8 cellular contexts compared by ENCODE assay signal in genomic region chr1:2586154-2587070, GRCh38. TPM values are rescaled to one million over a fixed set of nuclear protein-coding genes. Genes with fewer than 3 reads are reported as not detected.
DNase-seq lines count a peak whose midpoint lies in the region; ATAC-seq and TF ChIP-seq lines count a peak whose summit lies in the region.

Gene PRXL2B, plus strand, starts transcription at chr1:2586777. Its CDS starts 109 bp downstream, at chr1:2586886.

- H3K9ac ChIP-seq in neural progenitor cell (peak within 1 kb of the TSS; percentile 48), stomach smooth muscle (ENCODE audit: low read length in 2 of 2) (peak within 1 kb of the TSS; percentile 89 to 90)

- H3K79me2 ChIP-seq in neural progenitor cell (ENCODE audit: low read depth), result peaks cover 3% of the 10 kb centered on the region

- H3K4me1 ChIP-seq in foreskin keratinocyte, result no peaks in the 10 kb centered on the region
- peaks cover 22% of the 10 kb centered on the region for H3K4me1 ChIP-seq in neural progenitor cell
- peaks cover 30% of the 10 kb centered on the region for H3K4me1 ChIP-seq in stomach smooth muscle (ENCODE audit: control insufficient read depth, insufficient read depth, low read length)

- peak within 1 kb of the TSS; percentile 89 for H3K4me3 Mint-ChIP-seq in neural progenitor cell

- H2AFZ ChIP-seq in neural progenitor cell (replicated peaks), result peak within 1 kb of the TSS; percentile 66

- H3K36me3 ChIP-seq in neural progenitor cell (no peaks in the 10 kb centered on the region), stomach smooth muscle (ENCODE audit: control insufficient read depth in 2 of 2, insufficient read depth in 2 of 2, low read length in 2 of 2) (no peaks in the 10 kb centered on the region)

- peaks cover 6% of the 10 kb centered on the region for H4K20me1 ChIP-seq in neural progenitor cell (ENCODE audit: low read depth)

- POLR2A ChIA-PET in HEK293T (lab: Yijun Ruan, JAX), result interaction anchor here (0.6 to 1.9 kb wide), 9 partner anchors 24 to 195 kb away, joined by 3 to 5 read pairs (median 3); partner anchors contain the start of genes MORN1, PANK4 and RER1

- ATAC-seq in foreskin keratinocyte, result peak; percentile 91

- no peaks in the 10 kb centered on the region for H3K36me3 Mint-ChIP-seq in neural progenitor cell

- peaks cover 22% of the 10 kb centered on the region for H3F3A ChIP-seq in neural progenitor cell (ENCODE audit: low read depth)

- H3K27ac ChIP-seq in foreskin keratinocyte (peak within 1 kb of the TSS; percentile 43), neural progenitor cell (peak within 1 kb of the TSS; percentile 40), stomach smooth muscle (ENCODE audit: low read length) (peak within 1 kb of the TSS; percentile 89)

- peaks cover 20% of the 10 kb centered on the region for H3K4me1 Mint-ChIP-seq in neural progenitor cell

- peak within 1 kb of the TSS; percentile 90 for H3K4me2 ChIP-seq in neural progenitor cell

- no peak for TF ChIP-seq CTCF in foreskin keratinocyte (conservative IDR thresholded peaks at IDR 0.05)
- TF ChIP-seq CTCF in neural progenitor cell (IDR thresholded peaks at IDR 0.05), result no peak

- DNase-seq in GM03348 (ENCODE audit: low spot score) (peak; percentile 100), HEK293T (ENCODE audit: extremely low spot score) (peak; percentile 98), MV-4-11 (lab: John Stamatoyannopoulos, UW) (peak; percentile 97), SK-N-DZ (ENCODE audit: low spot score) (peak; percentile 95), foreskin keratinocyte (peak; percentile 91 to 96), neural progenitor cell (ENCODE audit: low spot score) (peak; percentile 99)
- peak; percentile 98 for DNase-seq in activated naive CD4-positive, alpha-beta T cell treated with Interleukin-2 at 50 U/mL for 16 hours

- H3K27ac Mint-ChIP-seq in neural progenitor cell, result no peak within 1 kb of the TSS

- CTCF ChIA-PET in HEK293T (lab: Yijun Ruan, JAX), result interaction anchor here (0.6 kb wide), 1 partner anchor 1199 kb away, joined by 3 read pairs; no protein-coding TSS in a partner anchor

- peaks cover 6% of the 10 kb centered on the region for H3K27me3 Mint-ChIP-seq in neural progenitor cell (ENCODE audit: insufficient read depth, low read depth)

- H3K9me3 Mint-ChIP-seq in neural progenitor cell, result no peaks in the 10 kb centered on the region

- H3K9me3 ChIP-seq in neural progenitor cell (ENCODE audit: low read depth) (no peaks in the 10 kb centered on the region), stomach smooth muscle (ENCODE audit: control insufficient read depth in 2 of 2, low read length in 2 of 2) (no peaks in the 10 kb centered on the region)

- H3K27me3 ChIP-seq in foreskin keratinocyte, result no peaks in the 10 kb centered on the region
- H3K27me3 ChIP-seq in neural progenitor cell, result no peaks in the 10 kb centered on the region
- H3K27me3 ChIP-seq in stomach smooth muscle (ENCODE audit: control insufficient read depth in 1 of 2, insufficient read depth in 2 of 2, low read length in 2 of 2), result peaks cover 0 to 1% of the 10 kb centered on the region in 2 donors

- peak within 1 kb of the TSS; percentile 69 for H3K4me3 ChIP-seq in neural progenitor cell
- peak within 1 kb of the TSS; percentile 86 for H3K4me3 ChIP-seq in stomach smooth muscle (ENCODE audit: low read length in 2 of 2)

TF ChIP-seq in HEK293T, 16 proteins besides CTCF, POLR2A, EP300 and RAD21:
- TF ChIP-seq SP1 (IDR thresholded peaks at IDR 0.05), result peak; percentile 71; the same call in 1 of the 2 replicates
- peak; percentile 69 for TF ChIP-seq L3MBTL2 (conservative IDR thresholded peaks at IDR 0.05)
- TF ChIP-seq HDGF (IDR thresholded peaks at IDR 0.05; ENCODE audit: borderline replicate concordance), result peak; percentile 57; the same call in 1 of the 2 replicates
- TF ChIP-seq FOXK2 (IDR thresholded peaks at IDR 0.05), result no peak
- no peak for TF ChIP-seq FOXM1 (IDR thresholded peaks at IDR 0.05; ENCODE audit: borderline replicate concordance)

RNA-seq across cellular contexts. Expression of gene PRXL2B, which starts in this region (rescaled TPM):
- 18.7 and 24.5 TPM in 2 replicates for polyA plus RNA-seq in SK-N-DZ (2014; cell fraction: cytosol; rRNA removed)
- 22.0 and 36.4 TPM in 2 replicates for polyA plus RNA-seq in SK-N-DZ (2014; cell fraction: nucleus; rRNA removed)
- 22.4 and 25.2 TPM in 2 replicates for total RNA-seq in foreskin keratinocyte
- 24.6 and 26.4 TPM in 2 replicates for polyA plus RNA-seq in foreskin keratinocyte
- total RNA-seq in neural progenitor cell (ENCODE audit: low replicate concordance), result 10.0 and 29.6 TPM in 2 replicates

Comparison
In these comparisons a context has a peak if more than half of its experiments do, and no peak if none do; other contexts are left out.
1. Peak in every context shown above with its lines: DNase-seq, ATAC-seq, H3K4me3 ChIP-seq and H3K27ac ChIP-seq.